In the genomic region with DNA sequence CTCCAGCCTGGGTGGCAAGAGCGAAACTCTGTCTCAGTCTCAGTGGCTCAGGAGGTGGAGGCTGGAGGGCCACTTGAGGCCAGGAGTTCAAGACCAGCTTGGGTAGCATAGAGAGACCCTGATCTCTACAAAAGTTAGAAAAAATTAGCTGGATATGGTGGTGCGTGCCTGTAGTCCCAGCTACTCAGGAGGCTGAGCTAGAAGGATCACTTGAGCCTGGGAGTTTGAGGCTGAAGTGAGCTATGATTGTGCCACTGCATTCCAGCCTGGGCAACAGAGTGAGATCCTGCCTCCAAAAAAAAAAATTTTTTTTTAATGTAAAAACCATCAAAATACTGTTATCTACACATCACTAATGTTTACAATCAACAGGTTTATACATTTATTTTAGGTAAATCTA, we compare ENCODE assay signal across 25 cellular contexts.
"Had no signal": no experiment of that assay in that cellular context is flagged by ENCODE, and none has a peak within 500 bp of the region (broad histone marks: within the 10 kb centered on the region; RNA-seq: fewer than 3 reads in every experiment).

No MANE protein-coding gene starts in this region.

- DNase-seq: dermis blood vessel endothelial cell; dorsolateral prefrontal cortex; effector CD4-positive, alpha-beta T cell; effector memory CD4-positive, alpha-beta T cell; endodermal cell; erythroblast; esophagus squamous epithelium; foreskin fibroblast; foreskin melanocyte; gastrocnemius medialis; glutamatergic neuron; head of caudate nucleus; heart right ventricle; hippocampal formation; left cardiac atrium; left lung; left ventricle myocardium superior; lower lobe of right lung; midbrain had no signal

- H3K4me3 Mint-ChIP-seq: endodermal cell had no signal

- H3K27ac ChIP-seq: coronary artery, dorsolateral prefrontal cortex, epithelial cell of prostate, esophagus squamous epithelium, gastrocnemius medialis, heart right ventricle, left lung, lower lobe of right lung had no signal

- H3K27me3 ChIP-seq: dorsolateral prefrontal cortex, esophagus squamous epithelium, gastrocnemius medialis, heart right ventricle, left lung had no signal

- H3K27ac Mint-ChIP-seq: endodermal cell had no signal

- H3K36me3 ChIP-seq: gastrocnemius medialis, left lung had no signal

- H3K9me3 ChIP-seq: esophagus squamous epithelium, gastrocnemius medialis, left lung, lower lobe of right lung had no signal

- FAIRE-seq: endometrium, islet of Langerhans, keratinocyte had no signal

- H3K4me3 ChIP-seq: coronary artery, dorsolateral prefrontal cortex, esophagus squamous epithelium, gastrocnemius medialis, heart right ventricle, left lung, lower lobe of right lung had no signal

- ATAC-seq: esophagus mucosa, gastrocnemius medialis, heart right ventricle, left cardiac atrium, left lung, left ventricle myocardium superior, lower lobe of right lung had no signal
